Comparison of ENCODE assay signal across 13 cellular contexts in the genomic region with DNA sequence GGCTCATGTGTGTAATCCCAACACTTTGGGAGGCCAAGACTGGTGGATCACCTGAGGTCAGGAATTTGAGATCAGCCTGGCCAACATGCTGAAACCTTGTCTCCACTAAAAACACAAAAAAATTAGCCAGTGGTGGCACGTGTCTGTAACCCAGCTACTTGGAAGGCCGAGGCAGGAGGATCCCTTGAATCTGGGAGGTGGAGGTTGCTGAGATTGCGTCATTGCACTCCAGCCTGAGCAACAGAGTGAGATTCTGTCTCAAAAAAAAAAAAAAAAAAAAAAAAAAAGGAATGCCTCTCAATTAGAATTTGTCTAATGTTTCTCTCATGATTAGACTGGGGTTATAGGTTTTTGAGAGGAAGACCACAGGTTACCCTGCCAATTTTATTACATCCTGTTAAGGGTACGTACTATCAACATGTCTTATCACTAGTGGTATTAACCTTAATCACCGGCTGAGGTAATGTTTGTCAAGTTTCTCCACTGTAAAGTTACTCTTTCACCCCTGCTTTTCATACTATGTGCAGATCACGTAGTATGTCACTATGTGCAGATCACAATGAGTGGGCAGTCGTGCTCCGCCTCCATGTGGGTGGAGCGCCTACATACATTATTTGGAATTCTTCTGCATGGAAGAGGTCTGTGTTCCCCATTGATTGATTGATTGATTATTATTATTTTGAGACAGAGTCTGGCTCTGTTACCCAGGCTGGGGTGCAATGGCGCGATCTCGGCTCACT. TPM values are rescaled to one million over a fixed set of nuclear protein-coding genes. Genes with fewer than 3 reads are reported as not detected.
DNase-seq lines count a peak whose midpoint lies in the region; FAIRE-seq and TF ChIP-seq lines count a peak whose summit lies in the region.
"Had no signal": no experiment of that assay in that cellular context is flagged by ENCODE, and none has a peak within 500 bp of the region (broad histone marks: within the 10 kb centered on the region; RNA-seq: fewer than 3 reads in every experiment).

No MANE protein-coding gene starts in this region.

- H3K9me2 ChIP-seq in hepatocyte (replicated peaks; ENCODE audit: insufficient read depth): no peaks in the 10 kb centered on the region

- TF ChIP-seq CTCF in Caco-2 (IDR thresholded peaks at IDR 0.05; ENCODE audit: insufficient read depth in 1 of 2, low read depth in 1 of 2, low read length in 1 of 2, severe bottlenecking in 1 of 2, unreplicated experiment in 1 of 2) (no peak), VCaP (conservative IDR thresholded peaks at IDR 0.05) (no peak), hepatocyte (IDR thresholded peaks at IDR 0.05; ENCODE audit: poor library complexity) (no peak)

- no peaks in the 10 kb centered on the region for H3K36me3 Mint-ChIP-seq in Caco-2 (ENCODE audit: insufficient read depth, unreplicated experiment)
- H3K36me3 Mint-ChIP-seq in CD8-positive, alpha-beta memory T cell: no peaks in the 10 kb centered on the region
- H3K36me3 Mint-ChIP-seq: CD14-positive monocyte; CD8-positive, alpha-beta T cell had no signal

- CTCF ChIA-PET in Caco-2 (lab: Charles Lee): interaction anchor here (0.7 kb wide), 1 partner anchor 749 kb away, joined by 3 read pairs; no protein-coding TSS in a partner anchor
- CTCF ChIA-PET in CD8-positive, alpha-beta memory T cell (lab: Charles Lee): interaction anchor here (0.7 to 1.9 kb wide), 2 partner anchors 7 to 78 kb away, joined by 3 to 9 read pairs; no protein-coding TSS in a partner anchor

- no peaks in the 10 kb centered on the region for H3K27me3 ChIP-seq in Caco-2 (replicated peaks; ENCODE audit: control insufficient read depth, insufficient read depth, low read length)
- no peaks in the 10 kb centered on the region for H3K27me3 ChIP-seq in hepatocyte
- H3K27me3 ChIP-seq in CD8-positive, alpha-beta memory T cell (ENCODE audit: insufficient read depth, low read length, poor library complexity, severe bottlenecking): no peaks in the 10 kb centered on the region

- H3K4me1 Mint-ChIP-seq in Caco-2 (ENCODE audit: low read depth, unreplicated experiment): peaks cover 6% of the 10 kb centered on the region
- H3K4me1 Mint-ChIP-seq in CD8-positive, alpha-beta memory T cell: peaks cover 0 to 5% (median under 1%) of the 10 kb centered on the region in 3 donors

- H2AFZ ChIP-seq in hepatocyte: no peak overlapping the region

- H3K9me3 Mint-ChIP-seq in Caco-2 (ENCODE audit: unreplicated experiment): no peaks in the 10 kb centered on the region
- no peaks in the 10 kb centered on the region for H3K9me3 Mint-ChIP-seq in CD8-positive, alpha-beta memory T cell
- H3K9me3 Mint-ChIP-seq: CD14-positive monocyte; CD8-positive, alpha-beta T cell had no signal

- H3K27me3 Mint-ChIP-seq in Caco-2 (ENCODE audit: insufficient read depth, unreplicated experiment): no peaks in the 10 kb centered on the region
- H3K27me3 Mint-ChIP-seq in CD8-positive, alpha-beta memory T cell: peaks cover 2 to 8% of the 10 kb centered on the region in 2 donors

- POLR2A ChIA-PET in Caco-2 (lab: Charles Lee): no interaction called here
- POLR2A ChIA-PET in CD8-positive, alpha-beta memory T cell (lab: Charles Lee): interaction anchor here (0.7 kb wide), 1 partner anchor 37 kb away, joined by 8 read pairs; no protein-coding TSS in a partner anchor

- peak overlapping the region; percentile 16 for H3K4me3 Mint-ChIP-seq in Caco-2 (ENCODE audit: unreplicated experiment)
- H3K4me3 Mint-ChIP-seq in CD8-positive, alpha-beta memory T cell: no peak overlapping the region
- H3K4me3 Mint-ChIP-seq: CD14-positive monocyte; CD8-positive, alpha-beta T cell had no signal

- H3K79me2 ChIP-seq in hepatocyte: no peaks in the 10 kb centered on the region

- no peaks in the 10 kb centered on the region for H4K20me1 ChIP-seq in hepatocyte (ENCODE audit: insufficient read depth, poor library complexity, severe bottlenecking)

- TF ChIP-seq POLR2A in GM12891 (IDR thresholded peaks at IDR 0.05; ENCODE audit: low read depth, low read length): no peak

- H3K36me3 ChIP-seq in Caco-2 (ENCODE audit: control insufficient read depth, insufficient read depth, low read length): no peaks in the 10 kb centered on the region
- no peaks in the 10 kb centered on the region for H3K36me3 ChIP-seq in hepatocyte (replicated peaks; ENCODE audit: insufficient read depth, low read depth)
- no peaks in the 10 kb centered on the region for H3K36me3 ChIP-seq in CD8-positive, alpha-beta memory T cell (ENCODE audit: insufficient read depth, low read length)

- intact Hi-C loops in Caco-2 (cut with micrococcal nuclease; ENCODE audit: unreplicated experiment): no loop called here

- H3K4me3 ChIP-seq in Caco-2 (ENCODE audit: low read depth, low read length) (no peak overlapping the region), hepatocyte (no peak overlapping the region)
- H3K4me3 ChIP-seq in CD8-positive, alpha-beta memory T cell (ENCODE audit: low read length): no peak overlapping the region
- H3K4me3 ChIP-seq: A549 had no signal

- H3K4me2 ChIP-seq in hepatocyte: no peak overlapping the region
- H3K4me2 ChIP-seq: A549 had no signal

- no peaks in the 10 kb centered on the region for H3K9me3 ChIP-seq in Caco-2
- H3K9me3 ChIP-seq in hepatocyte (ENCODE audit: low read depth): no peaks in the 10 kb centered on the region
- H3K9me3 ChIP-seq in CD8-positive, alpha-beta memory T cell (ENCODE audit: low read length): no peaks in the 10 kb centered on the region
- H3K9me3 ChIP-seq: A549 had no signal

- WGBS in hepatocyte (ENCODE audit: low lambda C conversion rate, missing lambda C conversion rate): 62% methylated on average over 12 of the region's 12 CpGs

- peak overlapping the region; percentile 80 for H3K27ac Mint-ChIP-seq in Caco-2 (ENCODE audit: unreplicated experiment)
- H3K27ac Mint-ChIP-seq in CD8-positive, alpha-beta memory T cell: no peak overlapping the region
- H3K27ac Mint-ChIP-seq: CD14-positive monocyte; CD8-positive, alpha-beta T cell had no signal

- BruUV-seq in Caco-2 (replicated peaks; lab: Mats Ljungman, UMichigan): no TSS peak

- H3K4me1 ChIP-seq in Caco-2 (peaks cover 19% of the 10 kb centered on the region), hepatocyte (ENCODE audit: insufficient read depth) (no peaks in the 10 kb centered on the region)
- no peaks in the 10 kb centered on the region for H3K4me1 ChIP-seq in CD8-positive, alpha-beta memory T cell (ENCODE audit: insufficient read depth, low read length)

- FAIRE-seq in GM12891 (lab: Jason Lieb, UNC): peak; percentile 9
- FAIRE-seq: A549, GM18507, H54 had no signal

- peak overlapping the region; percentile 43 for H3K27ac ChIP-seq in VCaP
- peak overlapping the region; percentile 78 for H3K27ac ChIP-seq in hepatocyte
- no peak overlapping the region for H3K27ac ChIP-seq in CD8-positive, alpha-beta memory T cell (ENCODE audit: low read depth, low read length)
- H3K27ac ChIP-seq: A549 had no signal

- DNase-seq in Caco-2: peak; percentile 62 to 64
- DNase-seq in GM12891 (ENCODE audit: insufficient read length, low spot score): no peak
- peak; percentile 63 for DNase-seq in hepatocyte (ENCODE audit: low spot score)
- no peak for DNase-seq in AML-193 (lab: John Stamatoyannopoulos, UW)
- DNase-seq in DMS53 treated with DMSO at 0.1 percent for 48 hours (lab: John Stamatoyannopoulos, UW; ENCODE audit: unreplicated experiment): no peak
- no peak for DNase-seq in CD8-positive, alpha-beta memory T cell
- DNase-seq: CD8-positive, alpha-beta T cell; DMS53 had no signal

TF ChIP-seq in GM12891, 5 proteins besides CTCF, POLR2A, EP300 and RAD21:
- no peak for TF ChIP-seq SPI1 (IDR thresholded peaks at IDR 0.05; ENCODE audit: low read depth, low read length)
- no peak for TF ChIP-seq POU2F2 (IDR thresholded peaks at IDR 0.05; ENCODE audit: low read depth, low read length)
- no peak for TF ChIP-seq TAF1 (IDR thresholded peaks at IDR 0.05; ENCODE audit: low read depth, low read length)
- TF ChIP-seq POLR2AphosphoS5 (IDR thresholded peaks at IDR 0.05; ENCODE audit: low read depth, low read length): no peak
- no peak for TF ChIP-seq PAX5 (IDR thresholded peaks at IDR 0.05; ENCODE audit: insufficient read depth, low read length, severe bottlenecking)

RNA-seq across cellular contexts. Expression of a gene that starts 6.2 kb away (rescaled TPM):
- total RNA-seq in Caco-2 (2022) (55.3 and 67.1 TPM in 2 replicates), hepatocyte (15.9 and 16.3 TPM in 2 replicates)
- polyA plus RNA-seq in GM12891 (2012; ENCODE audit: low read depth, missing spikeins): 16.9 TPM
- 26.5 and 29.3 TPM in 2 replicates for polyA plus RNA-seq in hepatocyte
- 10 to 100 TPM; 64.6 to 69.3 TPM for total RNA-seq in CD8-positive, alpha-beta memory T cell
- 20.7 TPM for polyA plus RNA-seq in CD8-positive, alpha-beta memory T cell

RNA-seq across cellular contexts. Expression of a gene that starts 8.8 kb away (rescaled TPM):
- 118 and 120 TPM in 2 replicates for total RNA-seq in Caco-2 (2022)
- polyA plus RNA-seq in GM12891 (2012; ENCODE audit: low read depth, missing spikeins): 0.17 TPM
- total RNA-seq in hepatocyte: 65.8 and 71.0 TPM in 2 replicates
- 99.8 and 109 TPM in 2 replicates for polyA plus RNA-seq in hepatocyte
- 1 to 10 TPM; 2.0 to 2.6 TPM for total RNA-seq in CD8-positive, alpha-beta memory T cell
- polyA plus RNA-seq in CD8-positive, alpha-beta memory T cell: 0.46 TPM

RNA-seq across cellular contexts. Expression of a gene that starts 36.6 kb away (rescaled TPM):
- total RNA-seq in Caco-2 (2022): 8.5 and 10.9 TPM in 2 replicates
- polyA plus RNA-seq in GM12891 (2012; ENCODE audit: low read depth, missing spikeins): 0.06 TPM
- total RNA-seq in hepatocyte: 0.83 and 1.6 TPM in 2 replicates
- polyA plus RNA-seq in hepatocyte: 1.1 and 1.2 TPM in 2 replicates
- under 1 TPM; 0.27 to 0.31 TPM for total RNA-seq in CD8-positive, alpha-beta memory T cell
- 7.3 TPM for polyA plus RNA-seq in CD8-positive, alpha-beta memory T cell
- polyA plus RNA-seq: CD14-positive monocyte had no signal

RNA-seq across cellular contexts. Expression of a gene that starts 56.6 kb away (rescaled TPM):
- 16.2 and 18.1 TPM in 2 replicates for total RNA-seq in Caco-2 (2022)
- 0.60 TPM for polyA plus RNA-seq in GM12891 (2012; ENCODE audit: low read depth, missing spikeins)
- 18.5 and 20.5 TPM in 2 replicates for total RNA-seq in hepatocyte
- 16.2 and 33.3 TPM in 2 replicates for polyA plus RNA-seq in hepatocyte
- total RNA-seq in CD8-positive, alpha-beta memory T cell: under 1 TPM; 0.44 to 0.53 TPM
- not detected for polyA plus RNA-seq in CD8-positive, alpha-beta memory T cell
- polyA plus RNA-seq: CD14-positive monocyte had no signal

Comparison
In these comparisons a context has a peak if more than half of its experiments do, and no peak if none do; other contexts are left out.
1. DNase-seq: peak in Caco-2 (2 of 2) and hepatocyte (single experiment); none in GM12891 (single experiment), AML-193 (0 of 2), DMS53 treated with DMSO at 0.1 percent for 48 hours (single experiment) and CD8-positive, alpha-beta memory T cell (0 of 5).
2. RNA of a gene that starts 8.8 kb away (total RNA-seq): 118 to 120 TPM in Caco-2 and 65.8 to 71.0 TPM in hepatocyte; 2.0 to 2.6 TPM in CD8-positive, alpha-beta memory T cell; every median in the first group is over 10 times any median in the second.